Comparison of ENCODE assay signal across 25 cellular contexts in genomic region chr15:70172561-70172960, GRCh38.
"Had no signal": no experiment of that assay in that cellular context is flagged by ENCODE, and none has a peak within 500 bp of the region (broad histone marks: within the 10 kb centered on the region; RNA-seq: fewer than 3 reads in every experiment).

No MANE protein-coding gene starts in this region.

- H3K36me3 ChIP-seq: breast epithelium, lower lobe of right lung, neural progenitor cell, stomach, thyroid gland, upper lobe of right lung, WERI-Rb-1 had no signal

- FAIRE-seq: frontal cortex had no signal

- ATAC-seq: naive thymus-derived CD8-positive, alpha-beta T cell; stimulated activated naive B cell treated with anti-CD40 and anti-IgM and Interleukin-4, amounts not matched to agents 10 μg/mL and 1 μg/mL and 100 μg/mL, for 72 hours; upper lobe of right lung had no signal

- H3K27ac ChIP-seq: breast epithelium, lower lobe of right lung, neural progenitor cell, stomach, thyroid gland, upper lobe of right lung, WERI-Rb-1 had no signal

- H3K36me3 Mint-ChIP-seq: activated CD4-positive, alpha-beta memory T cell treated with anti-CD3 and anti-CD28 coated beads for 36 hours; naive thymus-derived CD8-positive, alpha-beta T cell; neural progenitor cell; stimulated activated naive B cell treated with anti-CD40 and anti-IgM and Interleukin-4, amounts not matched to agents 10 μg/mL and 1 μg/mL and 100 μg/mL, for 72 hours had no signal

- H3K27me3 Mint-ChIP-seq: activated CD4-positive, alpha-beta memory T cell treated with anti-CD3 and anti-CD28 coated beads for 36 hours had no signal

- H3K27me3 ChIP-seq: breast epithelium, neural progenitor cell, stomach, thyroid gland, upper lobe of right lung had no signal

- H3K9me3 ChIP-seq: breast epithelium, lower lobe of right lung, stomach, thyroid gland, upper lobe of right lung had no signal

- H3K9me3 Mint-ChIP-seq: activated CD4-positive, alpha-beta memory T cell treated with anti-CD3 and anti-CD28 coated beads for 36 hours; activated CD4-positive, alpha-beta T cell treated with anti-CD3 and anti-CD28 coated beads, Interleukin-2, amount 10 ng/mL, durations not matched to agents 24 days and 14 days; activated T-helper 1 cell treated with anti-CD3 and anti-CD28 coated beads, Interleukin-12 subunit alpha, Interleukin-12 subunit beta, Interleukin-2, Interleukin-4 antibody, amounts not matched to agents 30 ng/mL and 10 ng/mL and 1 ng/mL, durations not matched to agents 14 hours and 24 hours and 36 hours; dendritic cell treated with granulocyte-macrophage colony-stimulating factor and Interleukin-4, amounts not matched to agents 40 ng/mL and 50 ng/mL, for 4 days; naive thymus-derived CD8-positive, alpha-beta T cell; neural progenitor cell; stimulated activated naive B cell treated with anti-CD40 and anti-IgM and Interleukin-4, amounts not matched to agents 10 μg/mL and 1 μg/mL and 100 μg/mL, for 72 hours; T-helper 2 cell treated with Interferon-gamma antibody and Interleukin-4, amounts not matched to agents 5 μg/mL and 100 μg/mL, for 36 hours had no signal

- H3K4me3 Mint-ChIP-seq: activated CD4-positive, alpha-beta memory T cell treated with anti-CD3 and anti-CD28 coated beads for 36 hours; activated CD4-positive, alpha-beta T cell treated with anti-CD3 and anti-CD28 coated beads, Interleukin-2, amount 10 ng/mL, durations not matched to agents 24 days and 14 days; activated T-helper 1 cell treated with anti-CD3 and anti-CD28 coated beads, Interleukin-12 subunit alpha, Interleukin-12 subunit beta, Interleukin-2, Interleukin-4 antibody, amounts not matched to agents 30 ng/mL and 10 ng/mL and 1 ng/mL, durations not matched to agents 14 hours and 24 hours and 36 hours; dendritic cell treated with granulocyte-macrophage colony-stimulating factor and Interleukin-4, amounts not matched to agents 40 ng/mL and 50 ng/mL, for 4 days; naive thymus-derived CD8-positive, alpha-beta T cell; neural progenitor cell; stimulated activated naive B cell treated with anti-CD40 and anti-IgM and Interleukin-4, amounts not matched to agents 10 μg/mL and 1 μg/mL and 100 μg/mL, for 72 hours; T-helper 2 cell treated with Interferon-gamma antibody and Interleukin-4, amounts not matched to agents 5 μg/mL and 100 μg/mL, for 36 hours had no signal

- H3K4me3 ChIP-seq: breast epithelium, lower lobe of right lung, neural progenitor cell, stomach, thyroid gland, upper lobe of right lung had no signal

- H3K4me1 ChIP-seq: breast epithelium, lower lobe of right lung, neural progenitor cell, upper lobe of right lung had no signal

- DNase-seq: activated CD4-positive, alpha-beta memory T cell treated with anti-CD3 and anti-CD28 coated beads for 36 hours; activated CD4-positive, alpha-beta T cell treated with anti-CD3 and anti-CD28 coated beads, Interleukin-2, amount 10 ng/mL, durations not matched to agents 24 days and 14 days; activated CD4-positive, CD25-positive, alpha-beta regulatory T cell treated with anti-CD3 and anti-CD28 coated beads, Interleukin-2, amount 50 U/mL, for 72 hours; activated gamma-delta T cell; activated naive CD4-positive, alpha-beta T cell treated with anti-CD3 and anti-CD28 coated beads, Interleukin-2, amount 50 U/mL, for 16 hours; activated T-cell treated with anti-CD3 and anti-CD28 coated beads, Interleukin-2, amount 50 U/mL, for 1 hour; central memory CD4-positive, alpha-beta T cell; kidney glomerular epithelial cell; lower lobe of right lung; mesenchymal stem cell; naive thymus-derived CD8-positive, alpha-beta T cell; occipital lobe; stimulated activated CD4-positive, alpha-beta T cell treated with anti-CD3 and anti-CD28 coated beads, Interleukin-15, amount 100 ng/mL, for 24 hours; stimulated activated CD4-positive, alpha-beta T cell treated with anti-CD3 and anti-CD28 coated beads, Interleukin-2, amount 100 ng/mL, for 24 hours; stimulated activated naive B cell treated with anti-CD40 and anti-IgM and Interleukin-4, amounts not matched to agents 10 μg/mL and 1 μg/mL and 100 μg/mL, for 72 hours; stomach; thyroid gland; WERI-Rb-1 had no signal

- H3K27ac Mint-ChIP-seq: activated CD4-positive, alpha-beta memory T cell treated with anti-CD3 and anti-CD28 coated beads for 36 hours; activated CD4-positive, alpha-beta T cell treated with anti-CD3 and anti-CD28 coated beads, Interleukin-2, amount 10 ng/mL, durations not matched to agents 24 days and 14 days; activated T-helper 1 cell treated with anti-CD3 and anti-CD28 coated beads, Interleukin-12 subunit alpha, Interleukin-12 subunit beta, Interleukin-2, Interleukin-4 antibody, amounts not matched to agents 30 ng/mL and 10 ng/mL and 1 ng/mL, durations not matched to agents 14 hours and 24 hours and 36 hours; dendritic cell treated with granulocyte-macrophage colony-stimulating factor and Interleukin-4, amounts not matched to agents 40 ng/mL and 50 ng/mL, for 4 days; naive thymus-derived CD8-positive, alpha-beta T cell; neural progenitor cell; stimulated activated naive B cell treated with anti-CD40 and anti-IgM and Interleukin-4, amounts not matched to agents 10 μg/mL and 1 μg/mL and 100 μg/mL, for 72 hours; T-helper 2 cell treated with Interferon-gamma antibody and Interleukin-4, amounts not matched to agents 5 μg/mL and 100 μg/mL, for 36 hours had no signal

- H3K4me1 Mint-ChIP-seq: activated CD4-positive, alpha-beta T cell treated with anti-CD3 and anti-CD28 coated beads, Interleukin-2, amount 10 ng/mL, durations not matched to agents 24 days and 14 days; stimulated activated naive B cell treated with anti-CD40 and anti-IgM and Interleukin-4, amounts not matched to agents 10 μg/mL and 1 μg/mL and 100 μg/mL, for 72 hours had no signal
